In the genomic region with DNA sequence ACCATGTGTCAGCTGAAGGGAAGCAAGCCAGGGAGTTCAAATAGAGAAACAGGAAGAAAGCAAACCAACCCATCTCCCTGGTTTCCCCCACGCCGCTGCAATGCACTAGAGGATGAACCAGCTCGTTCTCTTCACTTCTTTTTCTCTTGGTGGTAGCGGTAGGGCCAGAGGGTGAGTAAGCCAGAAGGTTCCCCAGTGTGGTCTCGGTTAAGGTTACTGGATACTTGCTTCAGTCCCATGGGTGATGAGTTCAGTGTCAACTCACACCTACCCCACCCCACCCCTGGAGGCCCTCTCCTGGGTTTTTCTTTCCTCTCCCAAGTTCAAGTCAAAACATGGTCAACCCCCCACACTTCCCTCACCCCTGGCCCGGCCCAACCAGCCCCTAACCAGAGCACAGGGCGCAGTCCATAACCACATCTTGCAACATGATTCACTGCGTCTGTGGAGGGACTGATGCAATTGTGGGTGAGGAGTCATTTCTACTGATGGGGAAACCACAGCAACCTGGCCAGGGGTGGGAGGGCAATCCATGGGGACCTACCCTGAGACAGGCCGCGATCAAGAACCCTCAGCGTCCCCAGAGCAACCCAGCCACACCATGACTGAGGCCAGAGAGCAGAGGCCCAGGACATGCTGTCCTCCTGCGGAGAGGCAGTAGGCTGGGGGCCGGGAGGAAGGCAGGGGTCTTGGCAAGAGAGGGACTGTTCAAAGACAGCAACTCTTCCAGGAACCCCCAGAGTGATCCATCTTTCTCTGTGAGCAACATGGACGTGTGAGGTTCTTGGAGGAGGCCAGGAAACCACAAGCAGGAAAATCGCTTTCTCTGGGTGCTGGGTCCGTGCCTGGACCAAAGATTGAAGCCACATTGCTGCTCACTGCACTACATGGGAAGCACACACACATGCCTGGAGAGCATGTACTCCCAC, we compare ENCODE assay signal across 9 cellular contexts.
A peak's percentile ranks its signal among the peaks of the same experiment; 100 is the strongest.
DNase-seq lines count a peak whose midpoint lies in the region; ATAC-seq, FAIRE-seq and TF ChIP-seq lines count a peak whose summit lies in the region.
"Had no signal": no experiment of that assay in that cellular context is flagged by ENCODE, and none has a peak within 500 bp of the region (broad histone marks: within the 10 kb centered on the region; RNA-seq: fewer than 3 reads in every experiment).

No MANE protein-coding gene starts in this region.

- H3K9me3 ChIP-seq in esophagus squamous epithelium = no peaks in the 10 kb centered on the region

- H3K4me3 ChIP-seq in esophagus squamous epithelium = no peak overlapping the region

- peak; percentile 86 for FAIRE-seq in GM19239 (lab: Jason Lieb, UNC)
- FAIRE-seq: G401.6 had no signal

- H3K27me3 ChIP-seq in esophagus squamous epithelium = peaks cover 0 to 56% (median 0%) of the 10 kb centered on the region in 4 donors

- DNase-seq in ACHN = peak; percentile 52
- no peak for DNase-seq in GM19239 (ENCODE audit: insufficient read length, low spot score)
- peak; percentile 73 for DNase-seq in UCSD-AML1 (lab: John Stamatoyannopoulos, UW; ENCODE audit: unreplicated experiment)
- peak; percentile 11 for DNase-seq in esophagus squamous epithelium (lab: John Stamatoyannopoulos, UW)
- peak; percentile 18 for DNase-seq in stimulated activated CD4-positive, alpha-beta T cell treated with anti-CD3 and anti-CD28 coated beads, Interleukin-2, amount 100 ng/mL, for 4 hours (ENCODE audit: low read depth)
- DNase-seq in NCI-H2029 treated with DMSO at 0.1 percent for 48 hours (lab: John Stamatoyannopoulos, UW) = no peak
- no peak for DNase-seq in effector CD4-positive, alpha-beta T cell

- WGBS in esophagus squamous epithelium, 2 donors = 59 to 65% methylated on average over 10 to 11 of the region's 16 CpGs

- no peak for TF ChIP-seq CTCF in esophagus squamous epithelium (IDR thresholded peaks at IDR 0.05)

- in situ Hi-C loops in ACHN (cut with HindIII; ENCODE audit: low pct_ligation_motif_present, low pct_unique_long_range_greater_than_20kb, low sequenced_read_pairs) = no loop called here

- H3K36me3 ChIP-seq in esophagus squamous epithelium = no peaks in the 10 kb centered on the region

- ATAC-seq in HG03342 (IDR thresholded peaks at IDR 0.05; ENCODE audit: unreplicated experiment) = peak; percentile 60

- H3K4me1 ChIP-seq in esophagus squamous epithelium = peaks cover 0 to 14% (median 5%) of the 10 kb centered on the region in 3 donors

- no peak for TF ChIP-seq POLR2A in esophagus squamous epithelium (IDR thresholded peaks at IDR 0.05)

- peak overlapping the region in 1 of 4 donors; percentile 52 for H3K27ac ChIP-seq in esophagus squamous epithelium

- intact Hi-C loops in esophagus squamous epithelium (cut with DNase I) = loop anchor here (10.0 kb wide), 1 partner anchor 1012 kb away; no protein-coding TSS in a partner anchor

Comparison
In these comparisons a context has a peak if more than half of its experiments do, and no peak if none do; other contexts are left out.
1. DNase-seq: peak in ACHN (single experiment), UCSD-AML1 (single experiment), esophagus squamous epithelium (single experiment) and stimulated activated CD4-positive, alpha-beta T cell treated with anti-CD3 and anti-CD28 coated beads, Interleukin-2, amount 100 ng/mL, for 4 hours (single experiment); none in GM19239 (single experiment), NCI-H2029 treated with DMSO at 0.1 percent for 48 hours (single experiment) and effector CD4-positive, alpha-beta T cell (single experiment).